In genomic region chr5:170747851-170748250, GRCh38 we compare ENCODE assay signal across 9 cellular contexts. TPM values are rescaled to one million over a fixed set of nuclear protein-coding genes. Genes with fewer than 3 reads are reported as not detected.
DNase-seq lines count a peak whose midpoint lies in the region; ATAC-seq and TF ChIP-seq lines count a peak whose summit lies in the region.
"Had no signal": no experiment of that assay in that cellular context is flagged by ENCODE, and none has a peak within 500 bp of the region (broad histone marks: within the 10 kb centered on the region; RNA-seq: fewer than 3 reads in every experiment).

No MANE protein-coding gene starts in this region.

- no peaks in the 10 kb centered on the region for H3F3A ChIP-seq in PC-3 (ENCODE audit: low read length, unreplicated experiment)

- TF ChIP-seq CTCF in GM06990 (IDR thresholded peaks at IDR 0.05; ENCODE audit: insufficient read depth, low read length, poor library complexity, severe bottlenecking) (peak; percentile 33), PC-3 (conservative IDR thresholded peaks at IDR 0.05; ENCODE audit: low read depth, low read length) (peak; percentile 51), osteoblast (IDR thresholded peaks at IDR 0.05; ENCODE audit: extremely low read depth, low read depth, low read length) (peak; percentile 26), lower leg skin (IDR thresholded peaks at IDR 0.05) (no peak), coronary artery (IDR thresholded peaks at IDR 0.05) (no peak)

- no peak for ATAC-seq in PC-3
- no peak for ATAC-seq in HG03159 (IDR thresholded peaks at IDR 0.05; ENCODE audit: unreplicated experiment)

- H3K9ac ChIP-seq in PC-3 (ENCODE audit: low read length): no peak overlapping the region

- H4K20me1 ChIP-seq in PC-3 (ENCODE audit: low read length) (no peaks in the 10 kb centered on the region), osteoblast (ENCODE audit: insufficient read depth, low read length) (no peaks in the 10 kb centered on the region)

- H3K79me2 ChIP-seq in PC-3 (ENCODE audit: low read length): no peaks in the 10 kb centered on the region
- no peaks in the 10 kb centered on the region for H3K79me2 ChIP-seq in osteoblast (ENCODE audit: insufficient read depth, low read length)

- H3K27ac ChIP-seq in PC-3 (ENCODE audit: low read length): no peak overlapping the region
- no peak overlapping the region for H3K27ac ChIP-seq in osteoblast (ENCODE audit: low read depth, low read length)
- H3K27ac ChIP-seq in coronary artery: no peak overlapping the region
- H3K27ac ChIP-seq: skin epidermis had no signal

- intact Hi-C loops in PC-3 (cut with micrococcal nuclease) (no loop called here), lower leg skin (cut with DNase I; ENCODE audit: low total_unique reads) (no loop called here)

- no peak overlapping the region for H2AFZ ChIP-seq in PC-3 (ENCODE audit: low read length)
- H2AFZ ChIP-seq in osteoblast (ENCODE audit: low read length): no peak overlapping the region

- no peaks in the 10 kb centered on the region for H3K9me2 ChIP-seq in PC-3 (replicated peaks; ENCODE audit: low read length)

- H3K4me2 ChIP-seq in PC-3 (ENCODE audit: low read length) (no peak overlapping the region), osteoblast (ENCODE audit: insufficient read depth, low read length) (no peak overlapping the region)

- no peak overlapping the region for H3K4me3 ChIP-seq in GM06990 (replicated peaks; ENCODE audit: low read depth, low read length)
- no peak overlapping the region for H3K4me3 ChIP-seq in PC-3 (ENCODE audit: low read length)
- H3K4me3 ChIP-seq in osteoblast (ENCODE audit: insufficient read depth, low read length): no peak overlapping the region
- H3K4me3 ChIP-seq in lower leg skin (ENCODE audit: low read depth, poor library complexity, severe bottlenecking): no peak overlapping the region
- H3K4me3 ChIP-seq in coronary artery: no peak overlapping the region
- H3K4me3 ChIP-seq: skin epidermis had no signal

- TF ChIP-seq POLR2A in erythroblast (IDR thresholded peaks at IDR 0.05; ENCODE audit: low read length) (no peak), lower leg skin (IDR thresholded peaks at IDR 0.05) (no peak)

- peaks cover 2% of the 10 kb centered on the region; the same call in 1 of the 2 replicates for H3K27me3 ChIP-seq in GM06990 (replicated peaks; ENCODE audit: control insufficient read depth, insufficient read depth, low read length)
- no peaks in the 10 kb centered on the region for H3K27me3 ChIP-seq in PC-3 (ENCODE audit: low read length)
- peaks cover 12% of the 10 kb centered on the region for H3K27me3 ChIP-seq in osteoblast (ENCODE audit: insufficient read depth, low read length)

- WGBS in lower leg skin, 2 donors: 86 to 92% methylated on average over 9 to 10 of the region's 10 CpGs

- no TSS peak for BruUV-seq in PC-3 (replicated peaks; lab: Mats Ljungman, UMichigan)

- H3K4me1 ChIP-seq in PC-3 (ENCODE audit: insufficient read depth, low read length) (no peaks in the 10 kb centered on the region; the same call in 1 of the 2 replicates), osteoblast (ENCODE audit: insufficient read depth, low read length) (peaks cover 6% of the 10 kb centered on the region)

- POLR2A ChIA-PET in PC-3 (lab: Charles Lee; ENCODE audit: unreplicated experiment): no interaction called here

- H3K9me3 ChIP-seq in PC-3 (ENCODE audit: low read length) (no peaks in the 10 kb centered on the region), osteoblast (ENCODE audit: low read depth, low read length) (no peaks in the 10 kb centered on the region)

- CTCF ChIA-PET in PC-3 (lab: Charles Lee): no interaction called here

- DNase-seq in GM06990 (ENCODE audit: extremely low read depth, insufficient read length): no peak
- DNase-seq in PC-3: no peak
- peak; percentile 8 for DNase-seq in erythroblast (lab: John Stamatoyannopoulos, UW)
- DNase-seq in osteoblast (ENCODE audit: insufficient read length, low spot score, missing footprints): no peak
- DNase-seq in lower leg skin (ENCODE audit: low spot score in 2 of 2): no peak
- no peak for DNase-seq in coronary artery (ENCODE audit: low spot score)
- DNase-seq in NCI-H1436 (lab: John Stamatoyannopoulos, UW): no peak

- no peaks in the 10 kb centered on the region for H3K36me3 ChIP-seq in GM06990 (ENCODE audit: control insufficient read depth, insufficient read depth, low read length)
- H3K36me3 ChIP-seq in PC-3 (ENCODE audit: low read depth, low read length): no peaks in the 10 kb centered on the region
- no peaks in the 10 kb centered on the region for H3K36me3 ChIP-seq in osteoblast (ENCODE audit: insufficient read depth, low read length)

RNA-seq across cellular contexts. Expression of gene GABRP, which starts 35.7 kb away (rescaled TPM):
- total RNA-seq in PC-3 (2014; rRNA removed) (not detected in 2 replicates), osteoblast (under 0.01 TPM in 2 replicates), lower leg skin (10 to 100 TPM in 2 of 4 donors, 1 to 10 TPM in 2; 3.0 to 40.8 (median 19.3) TPM)

Comparison
In these comparisons a context has a peak if more than half of its experiments do, and no peak if none do; other contexts are left out.
1. DNase-seq: peak in erythroblast (2 of 2); none in GM06990 (single experiment), PC-3 (single experiment), osteoblast (single experiment), lower leg skin (0 of 2), coronary artery (single experiment) and NCI-H1436 (single experiment).
2. CTCF ChIP-seq: peak in GM06990 (single experiment), PC-3 (single experiment) and osteoblast (single experiment); none in lower leg skin (0 of 3) and coronary artery (single experiment).